Comparison of ENCODE assay signal across 2 cellular contexts in the genomic region with DNA sequence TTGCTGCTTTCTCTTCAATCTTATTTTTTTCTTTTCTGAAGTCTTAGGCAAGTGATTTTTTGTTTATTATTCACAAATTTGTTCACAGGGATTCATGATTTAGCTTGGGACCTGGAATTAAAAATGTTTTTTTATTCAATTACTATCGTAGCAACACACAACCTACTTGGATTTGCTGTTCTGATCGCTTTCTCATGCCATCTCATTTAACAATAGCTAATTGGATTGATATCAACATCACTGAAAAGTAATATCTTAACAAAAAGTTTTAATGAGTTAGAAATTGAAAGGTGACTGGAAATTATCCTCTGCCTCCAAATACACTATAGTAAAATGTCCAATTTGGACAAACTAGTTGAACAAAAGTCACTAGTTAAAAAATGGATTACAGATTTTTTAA.
TF ChIP-seq lines count a peak whose summit lies in the region.

No MANE protein-coding gene starts in this region.

TF ChIP-seq in liver, 16 proteins besides CTCF, POLR2A, EP300 and RAD21 (continued from another document):
- TF ChIP-seq ATF3 (IDR thresholded peaks at IDR 0.05) = no peak
- no peak for TF ChIP-seq SP1 (IDR thresholded peaks at IDR 0.05)
- no peak for TF ChIP-seq HNF4A (conservative IDR thresholded peaks at IDR 0.05)
- TF ChIP-seq MAX (IDR thresholded peaks at IDR 0.05) = no peak
- no peak for TF ChIP-seq YY1 (IDR thresholded peaks at IDR 0.05)
- TF ChIP-seq HNF4G (IDR thresholded peaks at IDR 0.05) = no peak
- TF ChIP-seq NR2F2 (IDR thresholded peaks at IDR 0.05) = no peak
- no peak for TF ChIP-seq GABPA (IDR thresholded peaks at IDR 0.05 in 1 of 2, conservative IDR thresholded peaks at IDR 0.05 in 1 of 2)
- TF ChIP-seq JUND (IDR thresholded peaks at IDR 0.05) = no peak
- no peak for TF ChIP-seq REST (IDR thresholded peaks at IDR 0.05)
- TF ChIP-seq FOXA2 (IDR thresholded peaks at IDR 0.05) = no peak
- TF ChIP-seq, protein P1, sequence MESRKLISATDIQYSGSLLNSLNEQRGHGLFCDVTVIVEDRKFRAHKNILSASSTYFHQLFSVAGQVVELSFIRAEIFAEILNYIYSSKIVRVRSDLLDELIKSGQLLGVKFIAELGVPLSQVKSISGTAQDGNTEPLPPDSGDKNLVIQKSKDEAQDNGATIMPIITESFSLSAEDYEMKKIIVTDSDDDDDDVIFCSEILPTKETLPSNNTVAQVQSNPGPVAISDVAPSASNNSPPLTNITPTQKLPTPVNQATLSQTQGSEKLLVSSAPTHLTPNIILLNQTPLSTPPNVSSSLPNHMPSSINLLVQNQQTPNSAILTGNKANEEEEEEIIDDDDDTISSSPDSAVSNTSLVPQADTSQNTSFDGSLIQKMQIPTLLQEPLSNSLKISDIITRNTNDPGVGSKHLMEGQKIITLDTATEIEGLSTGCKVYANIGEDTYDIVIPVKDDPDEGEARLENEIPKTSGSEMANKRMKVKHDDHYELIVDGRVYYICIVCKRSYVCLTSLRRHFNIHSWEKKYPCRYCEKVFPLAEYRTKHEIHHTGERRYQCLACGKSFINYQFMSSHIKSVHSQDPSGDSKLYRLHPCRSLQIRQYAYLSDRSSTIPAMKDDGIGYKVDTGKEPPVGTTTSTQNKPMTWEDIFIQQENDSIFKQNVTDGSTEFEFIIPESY (IDR thresholded peaks at IDR 0.05) = no peak

TF ChIP-seq in HepG2, 621 proteins besides CTCF, POLR2A, EP300 and RAD21 (continued from another document):
- TF ChIP-seq ZNF782 (CRISPR knock-in tag; IDR thresholded peaks at IDR 0.05; ENCODE audit: borderline replicate concordance) (no peak), ZNF547 (CRISPR knock-in tag; IDR thresholded peaks at IDR 0.05) (no peak), KLF13 (CRISPR knock-in tag; IDR thresholded peaks at IDR 0.05) (no peak), PRDM15 (CRISPR knock-in tag; IDR thresholded peaks at IDR 0.05) (no peak), ZBTB7A (CRISPR knock-in tag; IDR thresholded peaks at IDR 0.05) (no peak), TBX2 (CRISPR knock-in tag; IDR thresholded peaks at IDR 0.05; ENCODE audit: borderline replicate concordance) (no peak), SIN3B (IDR thresholded peaks at IDR 0.05; ENCODE audit: low read length) (no peak), NFE2L1 (CRISPR knock-in tag; IDR thresholded peaks at IDR 0.05; ENCODE audit: borderline replicate concordance) (no peak), RNF2 (conservative IDR thresholded peaks at IDR 0.05; ENCODE audit: low read depth) (no peak)
- TF ChIP-seq, protein P2, sequence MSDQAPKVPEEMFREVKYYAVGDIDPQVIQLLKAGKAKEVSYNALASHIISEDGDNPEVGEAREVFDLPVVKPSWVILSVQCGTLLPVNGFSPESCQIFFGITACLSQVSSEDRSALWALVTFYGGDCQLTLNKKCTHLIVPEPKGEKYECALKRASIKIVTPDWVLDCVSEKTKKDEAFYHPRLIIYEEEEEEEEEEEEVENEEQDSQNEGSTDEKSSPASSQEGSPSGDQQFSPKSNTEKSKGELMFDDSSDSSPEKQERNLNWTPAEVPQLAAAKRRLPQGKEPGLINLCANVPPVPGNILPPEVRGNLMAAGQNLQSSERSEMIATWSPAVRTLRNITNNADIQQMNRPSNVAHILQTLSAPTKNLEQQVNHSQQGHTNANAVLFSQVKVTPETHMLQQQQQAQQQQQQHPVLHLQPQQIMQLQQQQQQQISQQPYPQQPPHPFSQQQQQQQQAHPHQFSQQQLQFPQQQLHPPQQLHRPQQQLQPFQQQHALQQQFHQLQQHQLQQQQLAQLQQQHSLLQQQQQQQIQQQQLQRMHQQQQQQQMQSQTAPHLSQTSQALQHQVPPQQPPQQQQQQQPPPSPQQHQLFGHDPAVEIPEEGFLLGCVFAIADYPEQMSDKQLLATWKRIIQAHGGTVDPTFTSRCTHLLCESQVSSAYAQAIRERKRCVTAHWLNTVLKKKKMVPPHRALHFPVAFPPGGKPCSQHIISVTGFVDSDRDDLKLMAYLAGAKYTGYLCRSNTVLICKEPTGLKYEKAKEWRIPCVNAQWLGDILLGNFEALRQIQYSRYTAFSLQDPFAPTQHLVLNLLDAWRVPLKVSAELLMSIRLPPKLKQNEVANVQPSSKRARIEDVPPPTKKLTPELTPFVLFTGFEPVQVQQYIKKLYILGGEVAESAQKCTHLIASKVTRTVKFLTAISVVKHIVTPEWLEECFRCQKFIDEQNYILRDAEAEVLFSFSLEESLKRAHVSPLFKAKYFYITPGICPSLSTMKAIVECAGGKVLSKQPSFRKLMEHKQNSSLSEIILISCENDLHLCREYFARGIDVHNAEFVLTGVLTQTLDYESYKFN (CRISPR knock-in tag; conservative IDR thresholded peaks at IDR 0.05) = no peak
